ENCODE assay signal across 1 cellular context in genomic region chr19:16518483-16519229, GRCh38.
TF ChIP-seq lines count a peak whose summit lies in the region.

No MANE protein-coding gene starts in this region.

TF ChIP-seq in IMR-90, 13 proteins besides CTCF, POLR2A, EP300 and RAD21:
- TF ChIP-seq MXI1 (IDR thresholded peaks at IDR 0.05; ENCODE audit: borderline replicate concordance, low read depth, low read length) = no peak
- no peak for TF ChIP-seq FOS (IDR thresholded peaks at IDR 0.05; ENCODE audit: low read depth, low read length)
- no peak for TF ChIP-seq BHLHE40 (IDR thresholded peaks at IDR 0.05; ENCODE audit: low read depth, low read length)
- TF ChIP-seq RFX5 (IDR thresholded peaks at IDR 0.05; ENCODE audit: low read depth, low read length) = no peak
- no peak for TF ChIP-seq NFE2L2 (IDR thresholded peaks at IDR 0.05; ENCODE audit: low read depth, low read length)
- TF ChIP-seq MAZ (IDR thresholded peaks at IDR 0.05; ENCODE audit: borderline replicate concordance, low read depth, low read length) = no peak
- no peak for TF ChIP-seq SMC3 (IDR thresholded peaks at IDR 0.05; ENCODE audit: low read depth, low read length)
- TF ChIP-seq, protein P1, sequence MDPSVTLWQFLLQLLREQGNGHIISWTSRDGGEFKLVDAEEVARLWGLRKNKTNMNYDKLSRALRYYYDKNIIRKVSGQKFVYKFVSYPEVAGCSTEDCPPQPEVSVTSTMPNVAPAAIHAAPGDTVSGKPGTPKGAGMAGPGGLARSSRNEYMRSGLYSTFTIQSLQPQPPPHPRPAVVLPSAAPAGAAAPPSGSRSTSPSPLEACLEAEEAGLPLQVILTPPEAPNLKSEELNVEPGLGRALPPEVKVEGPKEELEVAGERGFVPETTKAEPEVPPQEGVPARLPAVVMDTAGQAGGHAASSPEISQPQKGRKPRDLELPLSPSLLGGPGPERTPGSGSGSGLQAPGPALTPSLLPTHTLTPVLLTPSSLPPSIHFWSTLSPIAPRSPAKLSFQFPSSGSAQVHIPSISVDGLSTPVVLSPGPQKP (IDR thresholded peaks at IDR 0.05; ENCODE audit: borderline replicate concordance, low read depth, low read length) = no peak
- no peak for TF ChIP-seq CHD1 (IDR thresholded peaks at IDR 0.05; ENCODE audit: low read depth, low read length)
- no peak for TF ChIP-seq RCOR1 (IDR thresholded peaks at IDR 0.05; ENCODE audit: insufficient replicate concordance, low read length)
- no peak for TF ChIP-seq USF2 (IDR thresholded peaks at IDR 0.05; ENCODE audit: low read depth, low read length)
